20 cellular contexts compared by ENCODE assay signal in genomic region chr1:117527566-117528102, GRCh38.
DNase-seq lines count a peak whose midpoint lies in the region; ATAC-seq, FAIRE-seq and TF ChIP-seq lines count a peak whose summit lies in the region.
"Had no signal": no experiment of that assay in that cellular context is flagged by ENCODE, and none has a peak within 500 bp of the region (broad histone marks: within the 10 kb centered on the region; RNA-seq: fewer than 3 reads in every experiment).

No MANE protein-coding gene starts in this region.

- POLR2A ChIA-PET in HepG2 (lab: Yijun Ruan, JAX): no interaction called here
- POLR2A ChIA-PET in PC-3 (lab: Charles Lee; ENCODE audit: unreplicated experiment): no interaction called here

- H3K9me3 ChIP-seq in liver (ENCODE audit: control insufficient read depth in 4 of 4, low read length in 3 of 4): no peaks in the 10 kb centered on the region
- H3K9me3 ChIP-seq in HepG2 (ENCODE audit: low read length): no peaks in the 10 kb centered on the region
- no peaks in the 10 kb centered on the region for H3K9me3 ChIP-seq in right lobe of liver
- H3K9me3 ChIP-seq in PC-3 (ENCODE audit: low read length): no peaks in the 10 kb centered on the region

- H2AFZ ChIP-seq in HepG2 (ENCODE audit: low read length) (no peak overlapping the region), PC-3 (ENCODE audit: low read length) (no peak overlapping the region)
- H2AFZ ChIP-seq: parathyroid adenoma had no signal

- peak in 1 of 2 donors; percentile 4 for TF ChIP-seq RAD21 in liver (IDR thresholded peaks at IDR 0.05)
- no peak for TF ChIP-seq RAD21 in HepG2 (CRISPR knock-in tag; IDR thresholded peaks at IDR 0.05)

- no peak overlapping the region for H3K27ac Mint-ChIP-seq in Calu3 (ENCODE audit: unreplicated experiment)
- H3K27ac Mint-ChIP-seq: naive B cell had no signal

- in situ Hi-C loops in HepG2 (cut with HindIII; ENCODE audit: extremely low pct_ligation_motif_present, low pct_unique_long_range_greater_than_20kb): no loop called here

- peaks cover 3 to 15% (median 10%) of the 10 kb centered on the region in 4 donors for H3K4me1 ChIP-seq in liver (ENCODE audit: control insufficient read depth in 4 of 4, insufficient read depth in 4 of 4, low read length in 3 of 4)
- 0 out of 2 replicates have a peak, but pooled peaks cover 8% of the 10 kb centered on the region for H3K4me1 ChIP-seq in HepG2 (ENCODE audit: insufficient read depth, low read length)
- peaks cover 0 to 30% (median 5%) of the 10 kb centered on the region in 4 donors for H3K4me1 ChIP-seq in right lobe of liver
- H3K4me1 ChIP-seq in PC-3 (ENCODE audit: insufficient read depth, low read length): no peaks in the 10 kb centered on the region
- H3K4me1 ChIP-seq: parathyroid adenoma had no signal

- DNase-seq in HepG2 (ENCODE audit: low spot score): no peak
- peak; percentile 38 for DNase-seq in cardiac fibroblast (ENCODE audit: low read depth in 2 of 2)
- no peak for DNase-seq in right lobe of liver
- no peak for DNase-seq in PC-3
- no peak for DNase-seq in Calu3
- no peak for DNase-seq in NCI-H1092 (lab: John Stamatoyannopoulos, UW)
- DNase-seq: activated CD4-positive, CD25-positive, alpha-beta regulatory T cell; naive B cell; NCI-H1436 treated with DMSO at 0.1 percent for 48 hours; NCI-H2171 treated with DMSO at 0.1 percent for 48 hours; NCI-H774; OCI-M1; stimulated activated CD4-positive, alpha-beta T cell treated with anti-CD3 and anti-CD28 coated beads, Interleukin-4, amount 100 ng/mL, for 24 hours; T-helper 2 cell had no signal

- H3K4me3 ChIP-seq in liver (ENCODE audit: low read depth in 1 of 3, low read length in 3 of 3): no peak overlapping the region
- no peak overlapping the region for H3K4me3 ChIP-seq in HepG2 (replicated peaks in 1 of 3; ENCODE audit: insufficient read depth in 1 of 3, low read depth in 2 of 3, low read length in 3 of 3)
- H3K4me3 ChIP-seq in cardiac fibroblast (replicated peaks in 1 of 2; ENCODE audit: low read depth in 2 of 2, low read length in 2 of 2): no peak overlapping the region
- H3K4me3 ChIP-seq in right lobe of liver: no peak overlapping the region
- H3K4me3 ChIP-seq in PC-3 (ENCODE audit: low read length): no peak overlapping the region

- CTCF ChIA-PET in HepG2 (lab: Yijun Ruan, JAX; ENCODE audit: low intra/inter-chr PET ratio, low total read pairs) (no interaction called here), PC-3 (lab: Charles Lee) (no interaction called here), Calu3 (lab: Charles Lee) (no interaction called here)

- BruUV-seq in HepG2 (replicated peaks; lab: Mats Ljungman, UMichigan): no TSS peak
- BruUV-seq in PC-3 (replicated peaks; lab: Mats Ljungman, UMichigan): no TSS peak
- BruUV-seq in Calu3 (replicated peaks; lab: Mats Ljungman, UMichigan): no TSS peak

- TF ChIP-seq CTCF in liver (IDR thresholded peaks at IDR 0.05; ENCODE audit: low read depth, low read length, missing input control) (no peak), HepG2 (CRISPR knock-in tag; IDR thresholded peaks at IDR 0.05) (no peak), cardiac fibroblast (IDR thresholded peaks at IDR 0.05; ENCODE audit: low read depth, low read length) (no peak), right lobe of liver (IDR thresholded peaks at IDR 0.05) (no peak), PC-3 (conservative IDR thresholded peaks at IDR 0.05; ENCODE audit: low read depth, low read length) (no peak), Calu3 (IDR thresholded peaks at IDR 0.05; ENCODE audit: unreplicated experiment) (no peak)

- no peaks in the 10 kb centered on the region for H3K36me3 ChIP-seq in liver (ENCODE audit: control insufficient read depth in 4 of 4, insufficient read depth in 3 of 4, low read depth in 1 of 4, low read length in 3 of 4)
- no peaks in the 10 kb centered on the region; a peak in 2 of 5 replicates for H3K36me3 ChIP-seq in HepG2 (replicated peaks in 1 of 2; ENCODE audit: control insufficient read depth in 1 of 2, insufficient read depth in 2 of 2, low read length in 2 of 2)
- H3K36me3 ChIP-seq in right lobe of liver: no peaks in the 10 kb centered on the region
- H3K36me3 ChIP-seq in PC-3 (ENCODE audit: low read depth, low read length): no peaks in the 10 kb centered on the region

- H3K27me3 ChIP-seq in liver (ENCODE audit: control insufficient read depth in 4 of 4, insufficient read depth in 4 of 4, low read length in 3 of 4) (no peaks in the 10 kb centered on the region), HepG2 (ENCODE audit: control insufficient read depth in 1 of 2, insufficient read depth in 2 of 2, low read length in 2 of 2) (no peaks in the 10 kb centered on the region), right lobe of liver (no peaks in the 10 kb centered on the region), PC-3 (ENCODE audit: low read length) (no peaks in the 10 kb centered on the region)

- no peaks in the 10 kb centered on the region for H3F3A ChIP-seq in PC-3 (ENCODE audit: low read length, unreplicated experiment)

- intact Hi-C loops in HepG2 (cut with micrococcal nuclease; ENCODE audit: unreplicated experiment) (no loop called here), right lobe of liver (cut with DNase I) (no loop called here), PC-3 (cut with micrococcal nuclease) (no loop called here), Calu3 (cut with micrococcal nuclease; ENCODE audit: unreplicated experiment) (no loop called here)

- WGBS in liver: 36% methylated on average over 2 of the region's 2 CpGs
- WGBS in HepG2 (ENCODE audit: low lambda C conversion rate): 87% methylated on average over 2 of the region's 2 CpGs
- 33% methylated on average over 2 of the region's 2 CpGs for WGBS in right lobe of liver (ENCODE audit: insufficient coverage, low coverage, low lambda C conversion rate, missing lambda C conversion rate)

- TF ChIP-seq EP300 in HepG2 (IDR thresholded peaks at IDR 0.05; ENCODE audit: low read depth in 2 of 2, low read length in 2 of 2) (no peak), HepG2 (CRISPR knock-in tag; IDR thresholded peaks at IDR 0.05; ENCODE audit: borderline replicate concordance) (no peak)

- H3K4me2 ChIP-seq in HepG2 (ENCODE audit: low read depth, low read length) (no peak overlapping the region), PC-3 (ENCODE audit: low read length) (no peak overlapping the region)

- no peaks in the 10 kb centered on the region for H3K9me2 ChIP-seq in PC-3 (replicated peaks; ENCODE audit: low read length)

- H3K4me3 Mint-ChIP-seq in Calu3 (ENCODE audit: low read depth, unreplicated experiment): no peak overlapping the region
- H3K4me3 Mint-ChIP-seq: central memory CD8-positive, alpha-beta T cell; naive B cell had no signal

- FAIRE-seq in HepG2 (lab: Jason Lieb, UNC): no peak
- FAIRE-seq: GM12891, islet of Langerhans had no signal

- H3K79me2 ChIP-seq in HepG2 (ENCODE audit: insufficient read depth, low read length) (no peaks in the 10 kb centered on the region), PC-3 (ENCODE audit: low read length) (no peaks in the 10 kb centered on the region)
- H3K79me2 ChIP-seq: parathyroid adenoma had no signal

- TF ChIP-seq POLR2A in HepG2 (IDR thresholded peaks at IDR 0.05; ENCODE audit: insufficient read depth in 1 of 2, low read depth in 2 of 2, low read length in 2 of 2): no peak
- no peak for TF ChIP-seq POLR2A in right lobe of liver (IDR thresholded peaks at IDR 0.05)

- H3K27ac ChIP-seq in liver (ENCODE audit: low read depth in 1 of 2, low read length in 2 of 2) (peak overlapping the region in 1 of 2 donors; percentile 16), HepG2 (ENCODE audit: extremely low read length, insufficient read depth, low read length) (no peak overlapping the region), right lobe of liver (peak overlapping the region in 2 of 3 donors; percentile 1 to 54), PC-3 (ENCODE audit: low read length) (no peak overlapping the region)
- H3K27ac ChIP-seq: parathyroid adenoma had no signal

- H4K20me1 ChIP-seq in HepG2 (ENCODE audit: insufficient read depth, low read length): no peaks in the 10 kb centered on the region
- no peaks in the 10 kb centered on the region for H4K20me1 ChIP-seq in PC-3 (ENCODE audit: low read length)

- ATAC-seq in HepG2: no peak
- ATAC-seq in right lobe of liver: peak; percentile 60 to 85 (median 68)
- no peak for ATAC-seq in PC-3
- ATAC-seq in GM19035 (IDR thresholded peaks at IDR 0.05; ENCODE audit: unreplicated experiment): no peak

- no peaks in the 10 kb centered on the region for H3K36me3 Mint-ChIP-seq in Calu3 (ENCODE audit: insufficient read depth, unreplicated experiment)

- no peaks in the 10 kb centered on the region for H3K4me1 Mint-ChIP-seq in Calu3 (ENCODE audit: low read depth, unreplicated experiment)
- H3K4me1 Mint-ChIP-seq: central memory CD8-positive, alpha-beta T cell; naive B cell had no signal

- peak overlapping the region in 1 of 2 donors; percentile 28 for H3K9ac ChIP-seq in liver (ENCODE audit: low read depth in 1 of 2, low read length in 2 of 2)
- H3K9ac ChIP-seq in HepG2 (ENCODE audit: insufficient read depth, low read depth, low read length): no peak overlapping the region
- H3K9ac ChIP-seq in PC-3 (ENCODE audit: low read length): no peak overlapping the region
- H3K9ac ChIP-seq: parathyroid adenoma had no signal

- no peaks in the 10 kb centered on the region for H3K27me3 Mint-ChIP-seq in Calu3 (ENCODE audit: unreplicated experiment)
- H3K27me3 Mint-ChIP-seq: central memory CD8-positive, alpha-beta T cell; naive B cell had no signal

- H3K9me3 Mint-ChIP-seq in Calu3 (ENCODE audit: low read depth, unreplicated experiment): no peaks in the 10 kb centered on the region
- H3K9me3 Mint-ChIP-seq: central memory CD8-positive, alpha-beta T cell; naive B cell had no signal

TF ChIP-seq in liver, 16 proteins besides CTCF, POLR2A, EP300 and RAD21:
- TF ChIP-seq JUND (IDR thresholded peaks at IDR 0.05) (peak in 1 of 2 donors; percentile 17), SP1 (IDR thresholded peaks at IDR 0.05) (no peak), YY1 (IDR thresholded peaks at IDR 0.05) (peak; percentile 20), MAX (IDR thresholded peaks at IDR 0.05) (no peak), NR2F2 (IDR thresholded peaks at IDR 0.05) (no peak)

TF ChIP-seq in HepG2, 621 proteins besides CTCF, POLR2A, EP300 and RAD21 (continues in another document):
- TF ChIP-seq MED1 (CRISPR knock-in tag; IDR thresholded peaks at IDR 0.05) (no peak), NR2F1 (CRISPR knock-in tag; IDR thresholded peaks at IDR 0.05) (no peak), XBP1 (CRISPR knock-in tag; IDR thresholded peaks at IDR 0.05) (no peak), PLRG1 (conservative IDR thresholded peaks at IDR 0.05) (no peak)

Comparison
In these comparisons a context has a peak if more than half of its experiments do, and no peak if none do; other contexts are left out.
1. H3K27ac ChIP-seq: peak in right lobe of liver (2 of 3); none in HepG2 (single experiment) and PC-3 (single experiment).
2. ATAC-seq: peak in right lobe of liver (4 of 4); none in HepG2 (single experiment), PC-3 (single experiment) and GM19035 (single experiment).
3. DNase-seq: peak in cardiac fibroblast (2 of 2); none in HepG2 (single experiment), right lobe of liver (0 of 3), PC-3 (single experiment), Calu3 (single experiment) and NCI-H1092 (single experiment).